18 cellular contexts compared by ENCODE assay signal in the genomic region with DNA sequence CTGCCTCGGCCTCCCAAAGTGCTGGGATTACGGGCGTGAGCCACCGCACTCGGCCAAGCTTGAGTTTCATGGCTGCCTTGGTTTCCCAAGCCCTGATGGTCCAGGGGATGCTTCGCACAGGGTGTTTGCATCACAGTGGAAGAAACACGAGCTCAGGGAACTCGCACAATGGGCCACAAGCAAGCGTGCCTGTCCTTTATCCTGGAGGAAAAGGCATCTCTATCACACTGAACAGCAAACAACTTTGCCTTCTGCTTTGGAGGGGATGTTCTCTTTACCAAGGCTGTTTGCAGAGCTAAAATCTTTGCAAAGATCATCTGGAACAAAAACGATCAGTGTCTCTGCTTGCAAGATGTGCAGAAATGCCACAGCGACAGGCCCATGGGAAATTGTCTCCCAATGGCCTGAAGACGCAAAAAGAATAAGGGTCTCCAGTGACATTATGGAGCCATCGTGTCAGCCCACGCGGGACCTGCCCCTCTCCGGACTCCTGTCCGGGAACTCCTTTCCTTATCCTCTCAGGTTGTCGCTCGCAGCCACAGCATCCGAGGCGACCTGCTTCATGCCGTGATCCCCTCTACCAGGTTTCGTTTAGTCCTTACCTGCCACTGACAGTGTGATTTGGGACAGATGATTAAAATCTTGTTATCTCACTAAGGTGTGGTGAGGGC. TPM values are rescaled to one million over a fixed set of nuclear protein-coding genes. Genes with fewer than 3 reads are reported as not detected.
"Had no signal": no experiment of that assay in that cellular context is flagged by ENCODE, and none has a peak within 500 bp of the region (broad histone marks: within the 10 kb centered on the region; RNA-seq: fewer than 3 reads in every experiment).

No MANE protein-coding gene starts in this region.

- H3K36me3 ChIP-seq: cardiac muscle cell, left lung, neutrophil, pancreas, upper lobe of right lung had no signal

- H3K27ac ChIP-seq: body of pancreas, cardiac muscle cell, foreskin keratinocyte, left lung, neutrophil, pancreas, upper lobe of right lung, VCaP had no signal

- H3K4me3 ChIP-seq: body of pancreas, cardiac muscle cell, left lung, pancreas, upper lobe of right lung had no signal

- DNase-seq: activated CD4-positive, alpha-beta T cell treated with anti-CD3 and anti-CD28 coated beads, Interleukin-2, amount 50 U/mL, for 1 hour; activated CD4-positive, CD25-positive, alpha-beta regulatory T cell treated with anti-CD3 and anti-CD28 coated beads, Interleukin-2, amount 50 U/mL, for 72 hours; activated effector memory CD4-positive, alpha-beta T cell treated with Interleukin-2 at 50 U/mL for 16 hours; activated naive CD4-positive, alpha-beta T cell treated with anti-CD3 and anti-CD28 coated beads, Interleukin-2, amount 10 ng/mL, durations not matched to agents 7 days and 5 days; amygdala; body of pancreas; effector CD8-positive, alpha-beta T cell; foreskin keratinocyte; midbrain; T-cell; upper lobe of right lung had no signal

- FAIRE-seq: pancreas had no signal

- H3K9me3 ChIP-seq: body of pancreas, neutrophil, pancreas had no signal

- H3K27me3 ChIP-seq: body of pancreas, cardiac muscle cell, foreskin keratinocyte, neutrophil, pancreas had no signal

- H3K4me1 ChIP-seq: body of pancreas, foreskin keratinocyte, left lung, pancreas, upper lobe of right lung had no signal

- ATAC-seq: body of pancreas, foreskin keratinocyte, left lung, pancreas, upper lobe of right lung had no signal

RNA-seq across cellular contexts. Expression of a gene that starts 44.1 kb away (rescaled TPM):
- total RNA-seq: activated CD8-positive, alpha-beta memory T cell treated with anti-CD3 and anti-CD28 coated beads for 36 hours; pulmonary artery endothelial cell had no signal
